22 cellular contexts compared by ENCODE assay signal in genomic region chrX:3585719-3586118, GRCh38.
"Had no signal": no experiment of that assay in that cellular context is flagged by ENCODE, and none has a peak within 500 bp of the region (broad histone marks: within the 10 kb centered on the region; RNA-seq: fewer than 3 reads in every experiment).

No MANE protein-coding gene starts in this region.

- H3K27me3 Mint-ChIP-seq: activated CD4-positive, alpha-beta memory T cell treated with anti-CD3 and anti-CD28 coated beads, Interleukin-2, amount 10 ng/mL, durations not matched to agents 7 days and 5 days; activated naive CD4-positive, alpha-beta T cell treated with anti-CD3 and anti-CD28 coated beads, Interleukin-2, amount 50 U/mL, for 24 hours; activated T-cell treated with anti-CD3 and anti-CD28 coated beads, Interleukin-2, amount 50 U/mL, for 24 hours; memory B cell had no signal

- H3K9me3 Mint-ChIP-seq: activated CD4-positive, alpha-beta memory T cell treated with anti-CD3 and anti-CD28 coated beads, Interleukin-2, amount 10 ng/mL, durations not matched to agents 7 days and 5 days; activated naive CD4-positive, alpha-beta T cell treated with anti-CD3 and anti-CD28 coated beads, Interleukin-2, amount 50 U/mL, for 24 hours; activated T-cell treated with anti-CD3 and anti-CD28 coated beads, Interleukin-2, amount 50 U/mL, for 24 hours; memory B cell; WTC11 had no signal

- H3K36me3 Mint-ChIP-seq: natural killer cell, WTC11 had no signal

- H3K4me3 ChIP-seq: adrenal gland, colonic mucosa, mucosa of descending colon, right atrium auricular region had no signal

- H3K27ac Mint-ChIP-seq: activated CD4-positive, alpha-beta memory T cell treated with anti-CD3 and anti-CD28 coated beads, Interleukin-2, amount 10 ng/mL, durations not matched to agents 7 days and 5 days; activated naive CD4-positive, alpha-beta T cell treated with anti-CD3 and anti-CD28 coated beads, Interleukin-2, amount 50 U/mL, for 24 hours; activated T-cell treated with anti-CD3 and anti-CD28 coated beads, Interleukin-2, amount 50 U/mL, for 24 hours; memory B cell; natural killer cell; WTC11 had no signal

- H3K4me3 Mint-ChIP-seq: activated CD4-positive, alpha-beta memory T cell treated with anti-CD3 and anti-CD28 coated beads, Interleukin-2, amount 10 ng/mL, durations not matched to agents 7 days and 5 days; activated naive CD4-positive, alpha-beta T cell treated with anti-CD3 and anti-CD28 coated beads, Interleukin-2, amount 50 U/mL, for 24 hours; activated T-cell treated with anti-CD3 and anti-CD28 coated beads, Interleukin-2, amount 50 U/mL, for 24 hours; memory B cell; natural killer cell; WTC11 had no signal

- DNase-seq: activated CD4-positive, alpha-beta memory T cell treated with anti-CD3 and anti-CD28 coated beads, Interleukin-2, amount 10 ng/mL, durations not matched to agents 7 days and 5 days; activated CD4-positive, alpha-beta T cell treated with anti-CD3 and anti-CD28 coated beads for 4 hours; activated T-cell treated with anti-CD3 and anti-CD28 coated beads, Interleukin-2, amount 50 U/mL, for 24 hours; adrenal gland; caudate nucleus; colonic mucosa; foreskin keratinocyte; glutamatergic neuron; hypothalamus; left ventricle myocardium superior; mucosa of descending colon; natural killer cell; small intestine; stimulated activated CD4-positive, alpha-beta T cell treated with anti-CD3 and anti-CD28 coated beads, Interleukin-4, amount 100 ng/mL, for 4 hours; stimulated activated CD8-positive, alpha-beta memory T cell treated with anti-CD3 and anti-CD28 coated beads, Interleukin-4, amount 100 ng/mL, for 48 hours; stimulated activated naive CD4-positive, alpha-beta T cell treated with Interleukin-2 at 50 U/mL for 16 hours; substantia nigra; trophoblast cell had no signal
